14 cellular contexts compared by ENCODE assay signal in genomic region chr20:44714102-44714700, GRCh38. TPM values are rescaled to one million over a fixed set of nuclear protein-coding genes. Genes with fewer than 3 reads are reported as not detected.
A peak's percentile ranks its signal among the peaks of the same experiment; 100 is the strongest.
DNase-seq lines count a peak whose midpoint lies in the region; ATAC-seq and TF ChIP-seq lines count a peak whose summit lies in the region.
"Had no signal": no experiment of that assay in that cellular context is flagged by ENCODE, and none has a peak within 500 bp of the region (broad histone marks: within the 10 kb centered on the region; RNA-seq: fewer than 3 reads in every experiment).

No MANE protein-coding gene starts in this region.

- no peak for TF ChIP-seq CTCF in VCaP (conservative IDR thresholded peaks at IDR 0.05)
- TF ChIP-seq CTCF in gastroesophageal sphincter (IDR thresholded peaks at IDR 0.05) = no peak
- no peak for TF ChIP-seq CTCF in mucosa of descending colon (IDR thresholded peaks at IDR 0.05)
- no peak for TF ChIP-seq CTCF in tibial artery (IDR thresholded peaks at IDR 0.05)

- no peaks in the 10 kb centered on the region for H3K9me3 ChIP-seq in gastroesophageal sphincter
- no peaks in the 10 kb centered on the region for H3K9me3 ChIP-seq in mucosa of descending colon
- H3K9me3 ChIP-seq in tibial artery = no peaks in the 10 kb centered on the region
- H3K9me3 ChIP-seq: spleen had no signal

- H3K27ac ChIP-seq in VCaP = peak overlapping the region; percentile 56
- H3K27ac ChIP-seq in gastroesophageal sphincter = peak overlapping the region; percentile 57 to 83 (median 82)
- H3K27ac ChIP-seq in tibial artery = peak overlapping the region; percentile 87 to 96
- H3K27ac ChIP-seq: C4-2B had no signal

- H3K4me1 ChIP-seq in gastroesophageal sphincter (peaks cover 3 to 63% (median 16%) of the 10 kb centered on the region in 3 donors), mucosa of descending colon (ENCODE audit: low read depth) (peaks cover 13% of the 10 kb centered on the region), tibial artery (peaks cover 5 to 87% (median 53%) of the 10 kb centered on the region in 4 donors)

- peak; percentile 75 for ATAC-seq in gastroesophageal sphincter
- peak; percentile 3 for ATAC-seq in mucosa of descending colon
- no peak for ATAC-seq in GM18909 (IDR thresholded peaks at IDR 0.05; ENCODE audit: poor library complexity, unreplicated experiment)
- no peak for ATAC-seq in GM18520 (IDR thresholded peaks at IDR 0.05; ENCODE audit: unreplicated experiment)

- intact Hi-C loops in mucosa of descending colon (cut with DNase I, micrococcal nuclease) (no loop called here), tibial artery (cut with DNase I; ENCODE audit: low total_unique reads) (no loop called here)

- 53 to 54% methylated on average over 3 to 9 of the region's 13 CpGs for WGBS in gastroesophageal sphincter (ENCODE audit: low coverage in 1 of 2), 2 donors

- no peaks in the 10 kb centered on the region for H3K36me3 ChIP-seq in gastroesophageal sphincter
- H3K36me3 ChIP-seq in mucosa of descending colon (ENCODE audit: low read depth) = no peaks in the 10 kb centered on the region
- peaks cover 0 to 13% (median 0%) of the 10 kb centered on the region in 3 donors for H3K36me3 ChIP-seq in tibial artery
- H3K36me3 ChIP-seq: spleen had no signal

- H3K4me3 ChIP-seq in gastroesophageal sphincter (peak overlapping the region in 1 of 2 donors; percentile 48), mucosa of descending colon (no peak overlapping the region), tibial artery (peak overlapping the region; percentile 54)
- H3K4me3 ChIP-seq: spleen had no signal

- DNase-seq in mucosa of descending colon = no peak
- DNase-seq in tibial artery = peak; percentile 82 to 91
- no peak for DNase-seq in KG1 (lab: John Stamatoyannopoulos, UW)
- no peak for DNase-seq in stimulated activated CD4-positive, alpha-beta T cell treated with anti-CD3 and anti-CD28 coated beads, Interleukin-1b, Interleukin-23, amount 100 ng/mL, for 48 hours
- DNase-seq: activated CD8-positive, alpha-beta memory T cell treated with anti-CD3 and anti-CD28 coated beads for 24 hours; NCI-H2107; NK-92 treated with Interleukin-12 subunit alpha and Interleukin-12 subunit beta, amount 100 ng/mL, for 24 hours had no signal

- TF ChIP-seq EP300 in gastroesophageal sphincter (IDR thresholded peaks at IDR 0.05) = no peak

- H3K27me3 ChIP-seq in gastroesophageal sphincter (no peaks in the 10 kb centered on the region), tibial artery (no peaks in the 10 kb centered on the region)
- H3K27me3 ChIP-seq: spleen had no signal

- TF ChIP-seq POLR2A in gastroesophageal sphincter (IDR thresholded peaks at IDR 0.05) = no peak

RNA-seq across cellular contexts. Expression of gene CCN5, which starts 1.0 kb away (rescaled TPM):
- total RNA-seq in gastroesophageal sphincter (100 to 1,000 TPM in 3 of 4 donors, 10 to 100 TPM in 1; 52.9 to 359 (median 146) TPM), mucosa of descending colon (1 to 10 TPM; 1.7 to 6.3 (median 4.2) TPM)
- total RNA-seq: Daoy had no signal

RNA-seq across cellular contexts. Expression of gene KCNK15, which starts 31.5 kb away (rescaled TPM):
- total RNA-seq in gastroesophageal sphincter (1 to 10 TPM; 1.3 to 4.7 (median 2.8) TPM), mucosa of descending colon (under 1 TPM; 0.17 to 0.44 (median 0.43) TPM)
- total RNA-seq: Daoy had no signal

Comparison
In these comparisons a context has a peak if more than half of its experiments do, and no peak if none do; other contexts are left out.
1. ATAC-seq: peak in gastroesophageal sphincter (single experiment) and mucosa of descending colon (single experiment); none in GM18909 (single experiment) and GM18520 (single experiment).
2. DNase-seq: peak in tibial artery (2 of 2); none in mucosa of descending colon (0 of 3), KG1 (single experiment) and stimulated activated CD4-positive, alpha-beta T cell treated with anti-CD3 and anti-CD28 coated beads, Interleukin-1b, Interleukin-23, amount 100 ng/mL, for 48 hours (single experiment).
3. RNA of gene CCN5, which starts 1.0 kb away (total RNA-seq): 52.9 to 359 TPM in gastroesophageal sphincter; 1.7 to 6.3 TPM in mucosa of descending colon; every median in the first group is over 4 times any median in the second.
4. Peak in every context shown above with its lines, with median percentiles within 50 percentile points of each other: H3K27ac ChIP-seq.